ENCODE assay signal across 8 cellular contexts in genomic region chr17:39231587-39232551, GRCh38. TPM values are rescaled to one million over a fixed set of nuclear protein-coding genes. Genes with fewer than 3 reads are reported as not detected.
DNase-seq lines count a peak whose midpoint lies in the region; ATAC-seq and TF ChIP-seq lines count a peak whose summit lies in the region.

No MANE protein-coding gene starts in this region.

- no peaks in the 10 kb centered on the region for H3K9me3 ChIP-seq in neural cell (ENCODE audit: low read length)

- TF ChIP-seq POLR2A in erythroblast (IDR thresholded peaks at IDR 0.05; ENCODE audit: low read length) (no peak), GM18505 (IDR thresholded peaks at IDR 0.05; ENCODE audit: borderline replicate concordance, extremely low read depth, insufficient read depth, insufficient read length) (no peak)

- ATAC-seq in HG02610 (IDR thresholded peaks at IDR 0.05; ENCODE audit: unreplicated experiment) = no peak
- ATAC-seq in GM19351 (IDR thresholded peaks at IDR 0.05; ENCODE audit: unreplicated experiment) = no peak
- no peak for ATAC-seq in GM18505 (IDR thresholded peaks at IDR 0.05; ENCODE audit: unreplicated experiment)

- no peaks in the 10 kb centered on the region for H3K27me3 ChIP-seq in neural cell (ENCODE audit: insufficient read depth, low read depth, low read length)

- no peak overlapping the region for H3K4me2 ChIP-seq in neural cell (ENCODE audit: low read length)

- TF ChIP-seq CTCF in GM12873 (IDR thresholded peaks at IDR 0.05; ENCODE audit: insufficient read depth, low read depth, low read length, missing control alignments) = peak; percentile 83
- TF ChIP-seq CTCF in neural cell (IDR thresholded peaks at IDR 0.05; ENCODE audit: poor library complexity, severe bottlenecking) = no peak

- H3K9me2 ChIP-seq in neural cell (ENCODE audit: insufficient read depth, low read length) = no peaks in the 10 kb centered on the region

- TF ChIP-seq RAD21 in neural cell (conservative IDR thresholded peaks at IDR 0.05) = no peak

- H3K4me3 ChIP-seq in neural cell (ENCODE audit: low read length) = peak overlapping the region; percentile 7

- H3K36me3 ChIP-seq in neural cell (ENCODE audit: insufficient read depth, low read length) = no peaks in the 10 kb centered on the region

- TF ChIP-seq EP300 in neural cell (conservative IDR thresholded peaks at IDR 0.05; ENCODE audit: poor library complexity, severe bottlenecking) = peak; percentile 8

- DNase-seq in NCI-H2171 (lab: John Stamatoyannopoulos, UW) = peak; percentile 66
- DNase-seq in activated CD8-positive, alpha-beta memory T cell treated with anti-CD3 and anti-CD28 coated beads for 4 hours (ENCODE audit: low read depth in 2 of 2) = peak; percentile 37 to 43
- peak; percentile 30 to 52 for DNase-seq in erythroblast (lab: John Stamatoyannopoulos, UW)

- H3K9ac ChIP-seq in neural cell (ENCODE audit: low read length) = no peak overlapping the region

- no peak overlapping the region for H3K27ac ChIP-seq in neural cell (ENCODE audit: low read length)

- no peaks in the 10 kb centered on the region for H3K79me2 ChIP-seq in neural cell (replicated peaks; ENCODE audit: insufficient read depth, low read length)

- no peaks in the 10 kb centered on the region for H4K20me1 ChIP-seq in neural cell (ENCODE audit: insufficient read depth)

- H2AFZ ChIP-seq in neural cell (ENCODE audit: low read depth, low read length) = no peak overlapping the region

- no peaks in the 10 kb centered on the region for H3F3A ChIP-seq in neural cell (ENCODE audit: insufficient read depth, low read length, poor library complexity, severe bottlenecking)

TF ChIP-seq in neural cell, 6 proteins besides CTCF, POLR2A, EP300 and RAD21:
- TF ChIP-seq REST (IDR thresholded peaks at IDR 0.05; ENCODE audit: borderline replicate concordance) (no peak), POLR2AphosphoS5 (IDR thresholded peaks at IDR 0.05) (no peak), EZH2 (IDR thresholded peaks at IDR 0.05; ENCODE audit: borderline replicate concordance, insufficient read depth, low read length, poor library complexity, severe bottlenecking) (no peak), SMC3 (conservative IDR thresholded peaks at IDR 0.05; ENCODE audit: poor library complexity) (no peak), MXI1 (conservative IDR thresholded peaks at IDR 0.05; ENCODE audit: poor library complexity, severe bottlenecking) (no peak)

RNA-seq across cellular contexts. Expression of gene STAC2, which starts 6.1 kb away (rescaled TPM):
- not detected in 2 replicates for polyA plus RNA-seq in neural cell
- not detected in 2 replicates for polyA minus RNA-seq in neural cell

RNA-seq across cellular contexts. Expression of gene RPL19, which starts 31.8 kb away (rescaled TPM):
- polyA plus RNA-seq in neural cell = 1,422 and 1,623 TPM in 2 replicates
- polyA minus RNA-seq in neural cell = 512 and 605 TPM in 2 replicates

RNA-seq across cellular contexts. Expression of gene CACNB1, which starts 34.4 kb away (rescaled TPM):
- polyA plus RNA-seq in neural cell = 18.9 and 29.1 TPM in 2 replicates
- polyA minus RNA-seq in neural cell = 41.4 and 44.1 TPM in 2 replicates
